ENCODE assay signal across 8 cellular contexts in genomic region chr20:58209652-58210397, GRCh38. TPM values are rescaled to one million over a fixed set of nuclear protein-coding genes. Genes with fewer than 3 reads are reported as not detected.
DNase-seq lines count a peak whose midpoint lies in the region; ATAC-seq and TF ChIP-seq lines count a peak whose summit lies in the region.

No MANE protein-coding gene starts in this region.

- ATAC-seq in HG03103 (IDR thresholded peaks at IDR 0.05; ENCODE audit: low read depth, unreplicated experiment) = peak; percentile 82
- peak; percentile 91 for ATAC-seq in memory B cell (ENCODE audit: low read depth)

- H3K4me3 ChIP-seq in dorsolateral prefrontal cortex = peak overlapping the region in 1 of 59 donors; percentile 15

- TF ChIP-seq CTCF in dorsolateral prefrontal cortex (IDR thresholded peaks at IDR 0.05 in 54 of 56, conservative IDR thresholded peaks at IDR 0.05 in 2 of 56; ENCODE audit: low read depth in 1 of 56, partially characterized antibody in 56 of 56) = peak; percentile 99 to 100 (median 100)

- H3K9me3 Mint-ChIP-seq in activated CD4-positive, alpha-beta memory T cell treated with anti-CD3 and anti-CD28 coated beads, Interleukin-2, amount 10 ng/mL, durations not matched to agents 7 days and 5 days = no peaks in the 10 kb centered on the region
- no peaks in the 10 kb centered on the region for H3K9me3 Mint-ChIP-seq in memory B cell

- POLR2A ChIA-PET in activated CD4-positive, alpha-beta memory T cell treated with anti-CD3 and anti-CD28 coated beads, Interleukin-2, amount 10 ng/mL, durations not matched to agents 7 days and 5 days (lab: Charles Lee) = no interaction called here

- CTCF ChIA-PET in activated CD4-positive, alpha-beta memory T cell treated with anti-CD3 and anti-CD28 coated beads, Interleukin-2, amount 10 ng/mL, durations not matched to agents 7 days and 5 days (lab: Charles Lee) = interaction anchor here (0.8 to 1.8 kb wide), 4 partner anchors 10 to 238 kb away, joined by 3 to 9 read pairs (median 4); no protein-coding TSS in a partner anchor

- peak; percentile 49 for DNase-seq in NCI-H2029 (lab: John Stamatoyannopoulos, UW)
- DNase-seq in NCI-H2029 treated with DMSO at 0.1 percent for 48 hours (lab: John Stamatoyannopoulos, UW) = no peak
- DNase-seq in NCI-H526 treated with DMSO at 0.1 percent for 48 hours (lab: John Stamatoyannopoulos, UW) = peak; percentile 29
- peak; percentile 87 for DNase-seq in activated CD4-positive, alpha-beta memory T cell treated with anti-CD3 and anti-CD28 coated beads, Interleukin-2, amount 10 ng/mL, durations not matched to agents 7 days and 5 days
- DNase-seq in dorsolateral prefrontal cortex = peak; percentile 79 to 89 (median 82)
- DNase-seq in memory B cell (ENCODE audit: low spot score in 2 of 2) = peak; percentile 91 to 99
- peak; percentile 94 for DNase-seq in stimulated activated CD8-positive, alpha-beta memory T cell treated with anti-CD3 and anti-CD28 coated beads, Interleukin-15, amount 100 ng/mL, for 24 hours (ENCODE audit: low read depth)

- peaks cover 15% of the 10 kb centered on the region for H3K27me3 Mint-ChIP-seq in activated CD4-positive, alpha-beta memory T cell treated with anti-CD3 and anti-CD28 coated beads, Interleukin-2, amount 10 ng/mL, durations not matched to agents 7 days and 5 days
- peaks cover 2% of the 10 kb centered on the region for H3K27me3 Mint-ChIP-seq in memory B cell

- intact Hi-C loops in dorsolateral prefrontal cortex (cut with DNase I) = loop anchor here (1.0 to 10.0 kb wide), 6 partner anchors 556 to 825 kb away; partner anchors contain the start of gene RBM38 (in 1 of the 2)

- no peak overlapping the region for H3K27ac ChIP-seq in dorsolateral prefrontal cortex

- no peaks in the 10 kb centered on the region for H3K36me3 Mint-ChIP-seq in activated CD4-positive, alpha-beta memory T cell treated with anti-CD3 and anti-CD28 coated beads, Interleukin-2, amount 10 ng/mL, durations not matched to agents 7 days and 5 days (ENCODE audit: low read depth)
- H3K36me3 Mint-ChIP-seq in memory B cell = no peaks in the 10 kb centered on the region

- H3K27me3 ChIP-seq in dorsolateral prefrontal cortex = peaks cover 0 to 3% (median 0%) of the 10 kb centered on the region in 45 donors

- H3K4me3 Mint-ChIP-seq in activated CD4-positive, alpha-beta memory T cell treated with anti-CD3 and anti-CD28 coated beads, Interleukin-2, amount 10 ng/mL, durations not matched to agents 7 days and 5 days = no peak overlapping the region
- no peak overlapping the region for H3K4me3 Mint-ChIP-seq in memory B cell

- H3K27ac Mint-ChIP-seq in activated CD4-positive, alpha-beta memory T cell treated with anti-CD3 and anti-CD28 coated beads, Interleukin-2, amount 10 ng/mL, durations not matched to agents 7 days and 5 days = no peak overlapping the region
- H3K27ac Mint-ChIP-seq in memory B cell = no peak overlapping the region

- H3K4me1 Mint-ChIP-seq in activated CD4-positive, alpha-beta memory T cell treated with anti-CD3 and anti-CD28 coated beads, Interleukin-2, amount 10 ng/mL, durations not matched to agents 7 days and 5 days = peaks cover 2% of the 10 kb centered on the region
- peaks cover 3% of the 10 kb centered on the region for H3K4me1 Mint-ChIP-seq in memory B cell

RNA-seq across cellular contexts. Expression of gene ANKRD60, which starts 18.6 kb away (rescaled TPM):
- total RNA-seq in activated CD4-positive, alpha-beta memory T cell treated with anti-CD3 and anti-CD28 coated beads, Interleukin-2, amount 10 ng/mL, durations not matched to agents 7 days and 5 days = not detected
- under 1 TPM in 1 of 120 experiments, not detected in 119; 0.66 TPM for total RNA-seq in dorsolateral prefrontal cortex
